1 cellular context compared by ENCODE assay signal in the genomic region with DNA sequence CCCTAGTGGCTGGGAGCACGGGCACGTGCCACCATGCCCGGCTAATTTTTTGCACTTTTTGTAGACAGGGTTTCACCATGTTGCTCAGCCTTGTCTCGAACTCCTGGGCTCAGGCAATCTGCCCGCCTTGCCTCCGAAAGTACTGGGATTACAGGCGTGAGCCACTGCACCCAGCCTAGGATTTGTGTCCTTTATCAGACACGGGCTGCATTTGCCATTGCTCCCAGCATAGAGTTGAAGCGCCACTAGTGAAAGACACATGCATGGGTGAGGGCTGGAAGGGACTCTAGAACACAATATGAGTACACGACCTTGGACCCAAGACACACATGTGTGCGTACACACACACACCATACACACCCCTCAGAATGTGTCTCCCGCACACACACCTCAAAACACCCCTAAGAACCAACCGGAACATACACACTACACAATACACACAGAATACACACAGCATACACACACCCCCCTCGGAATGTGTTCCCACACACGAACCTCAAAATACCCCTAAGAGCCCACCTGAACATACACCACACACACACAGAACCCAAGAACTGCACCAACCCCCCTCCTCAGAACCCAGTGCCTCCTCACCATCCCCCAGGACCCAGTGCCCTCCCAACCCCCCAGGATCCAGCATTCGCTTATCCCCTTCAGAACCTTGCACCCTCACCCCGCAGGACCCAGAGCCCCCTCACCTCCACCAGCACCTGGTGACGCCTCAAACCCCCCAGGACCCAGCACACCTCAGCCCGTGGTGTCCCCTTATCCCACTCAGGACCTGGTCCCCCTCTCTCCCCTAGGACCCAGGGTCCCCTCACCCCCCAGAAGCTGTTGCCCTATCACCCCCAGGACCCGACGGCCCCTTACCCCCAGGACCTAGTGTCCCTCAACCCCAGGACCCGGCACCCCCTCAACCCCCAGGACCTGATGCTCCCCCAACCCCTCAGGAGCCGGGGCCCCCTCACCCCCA.
TF ChIP-seq lines count a peak whose summit lies in the region.

No MANE protein-coding gene starts in this region.

TF ChIP-seq in HepG2, 621 proteins besides CTCF, POLR2A, EP300 and RAD21 (continues in another document):
- TF ChIP-seq, protein P1, sequence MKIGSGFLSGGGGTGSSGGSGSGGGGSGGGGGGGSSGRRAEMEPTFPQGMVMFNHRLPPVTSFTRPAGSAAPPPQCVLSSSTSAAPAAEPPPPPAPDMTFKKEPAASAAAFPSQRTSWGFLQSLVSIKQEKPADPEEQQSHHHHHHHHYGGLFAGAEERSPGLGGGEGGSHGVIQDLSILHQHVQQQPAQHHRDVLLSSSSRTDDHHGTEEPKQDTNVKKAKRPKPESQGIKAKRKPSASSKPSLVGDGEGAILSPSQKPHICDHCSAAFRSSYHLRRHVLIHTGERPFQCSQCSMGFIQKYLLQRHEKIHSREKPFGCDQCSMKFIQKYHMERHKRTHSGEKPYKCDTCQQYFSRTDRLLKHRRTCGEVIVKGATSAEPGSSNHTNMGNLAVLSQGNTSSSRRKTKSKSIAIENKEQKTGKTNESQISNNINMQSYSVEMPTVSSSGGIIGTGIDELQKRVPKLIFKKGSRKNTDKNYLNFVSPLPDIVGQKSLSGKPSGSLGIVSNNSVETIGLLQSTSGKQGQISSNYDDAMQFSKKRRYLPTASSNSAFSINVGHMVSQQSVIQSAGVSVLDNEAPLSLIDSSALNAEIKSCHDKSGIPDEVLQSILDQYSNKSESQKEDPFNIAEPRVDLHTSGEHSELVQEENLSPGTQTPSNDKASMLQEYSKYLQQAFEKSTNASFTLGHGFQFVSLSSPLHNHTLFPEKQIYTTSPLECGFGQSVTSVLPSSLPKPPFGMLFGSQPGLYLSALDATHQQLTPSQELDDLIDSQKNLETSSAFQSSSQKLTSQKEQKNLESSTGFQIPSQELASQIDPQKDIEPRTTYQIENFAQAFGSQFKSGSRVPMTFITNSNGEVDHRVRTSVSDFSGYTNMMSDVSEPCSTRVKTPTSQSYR (CRISPR knock-in tag; IDR thresholded peaks at IDR 0.05; ENCODE audit: borderline replicate concordance), result 0 out of 2 replicates have a peak, but pooled peaks have one; percentile 6
- TF ChIP-seq SALL1 (CRISPR knock-in tag; IDR thresholded peaks at IDR 0.05) (peak; percentile 21; the same call in 1 of the 2 replicates), ZNF263 (CRISPR knock-in tag; IDR thresholded peaks at IDR 0.05) (0 out of 2 replicates have a peak, but pooled peaks have one; percentile 3), TGIF2 (CRISPR knock-in tag; IDR thresholded peaks at IDR 0.05) (0 out of 2 replicates have a peak, but pooled peaks have one; percentile 30), ZNF343 (CRISPR knock-in tag; IDR thresholded peaks at IDR 0.05) (0 out of 2 replicates have a peak, but pooled peaks have one; percentile 15), SRY (CRISPR knock-in tag; IDR thresholded peaks at IDR 0.05) (0 out of 2 replicates have a peak, but pooled peaks have one; percentile 11), TEAD3 (CRISPR knock-in tag; optimal IDR thresholded peaks at IDR 0.05; ENCODE audit: borderline replicate concordance) (peak; percentile 23), SRF (IDR thresholded peaks at IDR 0.05; ENCODE audit: low read depth, low read length) (no peak), GATAD2A (CRISPR knock-in tag; IDR thresholded peaks at IDR 0.05) (0 out of 2 replicates have a peak, but pooled peaks have one; percentile 8), ZNF7 (CRISPR knock-in tag; IDR thresholded peaks at IDR 0.05) (peak; percentile 36; the same call in 1 of the 2 replicates), MTA1 (CRISPR knock-in tag; IDR thresholded peaks at IDR 0.05; ENCODE audit: borderline replicate concordance) (no peak), HNF4A (CRISPR knock-in tag; IDR thresholded peaks at IDR 0.05) (peak; percentile 53), SAP130 (CRISPR knock-in tag; IDR thresholded peaks at IDR 0.05; ENCODE audit: low read depth) (peak; percentile 31; the same call in 1 of the 2 replicates), HDAC1 (CRISPR knock-in tag; IDR thresholded peaks at IDR 0.05) (peak; percentile 4; the same call in 1 of the 2 replicates), ZNF17 (CRISPR knock-in tag; IDR thresholded peaks at IDR 0.05) (0 out of 2 replicates have a peak, but pooled peaks have one; percentile 23), SKI (IDR thresholded peaks at IDR 0.05; ENCODE audit: partially characterized antibody) (no peak), ZBTB38 (CRISPR knock-in tag; IDR thresholded peaks at IDR 0.05) (peak; percentile 21; the same call in 1 of the 2 replicates)
- TF ChIP-seq, protein P2, sequence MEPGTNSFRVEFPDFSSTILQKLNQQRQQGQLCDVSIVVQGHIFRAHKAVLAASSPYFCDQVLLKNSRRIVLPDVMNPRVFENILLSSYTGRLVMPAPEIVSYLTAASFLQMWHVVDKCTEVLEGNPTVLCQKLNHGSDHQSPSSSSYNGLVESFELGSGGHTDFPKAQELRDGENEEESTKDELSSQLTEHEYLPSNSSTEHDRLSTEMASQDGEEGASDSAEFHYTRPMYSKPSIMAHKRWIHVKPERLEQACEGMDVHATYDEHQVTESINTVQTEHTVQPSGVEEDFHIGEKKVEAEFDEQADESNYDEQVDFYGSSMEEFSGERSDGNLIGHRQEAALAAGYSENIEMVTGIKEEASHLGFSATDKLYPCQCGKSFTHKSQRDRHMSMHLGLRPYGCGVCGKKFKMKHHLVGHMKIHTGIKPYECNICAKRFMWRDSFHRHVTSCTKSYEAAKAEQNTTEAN (CRISPR knock-in tag; conservative IDR thresholded peaks at IDR 0.05), result 0 out of 2 replicates have a peak, but pooled peaks have one; percentile 52
- TF ChIP-seq, protein P3, sequence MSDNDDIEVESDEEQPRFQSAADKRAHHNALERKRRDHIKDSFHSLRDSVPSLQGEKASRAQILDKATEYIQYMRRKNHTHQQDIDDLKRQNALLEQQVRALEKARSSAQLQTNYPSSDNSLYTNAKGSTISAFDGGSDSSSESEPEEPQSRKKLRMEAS (IDR thresholded peaks at IDR 0.05), result peak; percentile 12; the same call in 1 of the 2 replicates
- TF ChIP-seq, protein P4, sequence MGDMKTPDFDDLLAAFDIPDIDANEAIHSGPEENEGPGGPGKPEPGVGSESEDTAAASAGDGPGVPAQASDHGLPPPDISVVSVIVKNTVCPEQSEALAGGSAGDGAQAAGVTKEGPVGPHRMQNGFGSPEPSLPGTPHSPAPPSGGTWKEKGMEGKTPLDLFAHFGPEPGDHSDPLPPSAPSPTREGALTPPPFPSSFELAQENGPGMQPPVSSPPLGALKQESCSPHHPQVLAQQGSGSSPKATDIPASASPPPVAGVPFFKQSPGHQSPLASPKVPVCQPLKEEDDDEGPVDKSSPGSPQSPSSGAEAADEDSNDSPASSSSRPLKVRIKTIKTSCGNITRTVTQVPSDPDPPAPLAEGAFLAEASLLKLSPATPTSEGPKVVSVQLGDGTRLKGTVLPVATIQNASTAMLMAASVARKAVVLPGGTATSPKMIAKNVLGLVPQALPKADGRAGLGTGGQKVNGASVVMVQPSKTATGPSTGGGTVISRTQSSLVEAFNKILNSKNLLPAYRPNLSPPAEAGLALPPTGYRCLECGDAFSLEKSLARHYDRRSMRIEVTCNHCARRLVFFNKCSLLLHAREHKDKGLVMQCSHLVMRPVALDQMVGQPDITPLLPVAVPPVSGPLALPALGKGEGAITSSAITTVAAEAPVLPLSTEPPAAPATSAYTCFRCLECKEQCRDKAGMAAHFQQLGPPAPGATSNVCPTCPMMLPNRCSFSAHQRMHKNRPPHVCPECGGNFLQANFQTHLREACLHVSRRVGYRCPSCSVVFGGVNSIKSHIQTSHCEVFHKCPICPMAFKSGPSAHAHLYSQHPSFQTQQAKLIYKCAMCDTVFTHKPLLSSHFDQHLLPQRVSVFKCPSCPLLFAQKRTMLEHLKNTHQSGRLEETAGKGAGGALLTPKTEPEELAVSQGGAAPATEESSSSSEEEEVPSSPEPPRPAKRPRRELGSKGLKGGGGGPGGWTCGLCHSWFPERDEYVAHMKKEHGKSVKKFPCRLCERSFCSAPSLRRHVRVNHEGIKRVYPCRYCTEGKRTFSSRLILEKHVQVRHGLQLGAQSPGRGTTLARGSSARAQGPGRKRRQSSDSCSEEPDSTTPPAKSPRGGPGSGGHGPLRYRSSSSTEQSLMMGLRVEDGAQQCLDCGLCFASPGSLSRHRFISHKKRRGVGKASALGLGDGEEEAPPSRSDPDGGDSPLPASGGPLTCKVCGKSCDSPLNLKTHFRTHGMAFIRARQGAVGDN (CRISPR knock-in tag; IDR thresholded peaks at IDR 0.05), result peak; percentile 37
- TF ChIP-seq, protein P5, sequence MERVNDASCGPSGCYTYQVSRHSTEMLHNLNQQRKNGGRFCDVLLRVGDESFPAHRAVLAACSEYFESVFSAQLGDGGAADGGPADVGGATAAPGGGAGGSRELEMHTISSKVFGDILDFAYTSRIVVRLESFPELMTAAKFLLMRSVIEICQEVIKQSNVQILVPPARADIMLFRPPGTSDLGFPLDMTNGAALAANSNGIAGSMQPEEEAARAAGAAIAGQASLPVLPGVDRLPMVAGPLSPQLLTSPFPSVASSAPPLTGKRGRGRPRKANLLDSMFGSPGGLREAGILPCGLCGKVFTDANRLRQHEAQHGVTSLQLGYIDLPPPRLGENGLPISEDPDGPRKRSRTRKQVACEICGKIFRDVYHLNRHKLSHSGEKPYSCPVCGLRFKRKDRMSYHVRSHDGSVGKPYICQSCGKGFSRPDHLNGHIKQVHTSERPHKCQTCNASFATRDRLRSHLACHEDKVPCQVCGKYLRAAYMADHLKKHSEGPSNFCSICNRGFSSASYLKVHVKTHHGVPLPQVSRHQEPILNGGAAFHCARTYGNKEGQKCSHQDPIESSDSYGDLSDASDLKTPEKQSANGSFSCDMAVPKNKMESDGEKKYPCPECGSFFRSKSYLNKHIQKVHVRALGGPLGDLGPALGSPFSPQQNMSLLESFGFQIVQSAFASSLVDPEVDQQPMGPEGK (CRISPR knock-in tag; IDR thresholded peaks at IDR 0.05), result peak; percentile 25; the same call in 1 of the 2 replicates
- TF ChIP-seq, protein P6, sequence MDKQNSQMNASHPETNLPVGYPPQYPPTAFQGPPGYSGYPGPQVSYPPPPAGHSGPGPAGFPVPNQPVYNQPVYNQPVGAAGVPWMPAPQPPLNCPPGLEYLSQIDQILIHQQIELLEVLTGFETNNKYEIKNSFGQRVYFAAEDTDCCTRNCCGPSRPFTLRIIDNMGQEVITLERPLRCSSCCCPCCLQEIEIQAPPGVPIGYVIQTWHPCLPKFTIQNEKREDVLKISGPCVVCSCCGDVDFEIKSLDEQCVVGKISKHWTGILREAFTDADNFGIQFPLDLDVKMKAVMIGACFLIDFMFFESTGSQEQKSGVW (CRISPR knock-in tag; IDR thresholded peaks at IDR 0.05; ENCODE audit: borderline replicate concordance), result no peak
- TF ChIP-seq, protein P7, sequence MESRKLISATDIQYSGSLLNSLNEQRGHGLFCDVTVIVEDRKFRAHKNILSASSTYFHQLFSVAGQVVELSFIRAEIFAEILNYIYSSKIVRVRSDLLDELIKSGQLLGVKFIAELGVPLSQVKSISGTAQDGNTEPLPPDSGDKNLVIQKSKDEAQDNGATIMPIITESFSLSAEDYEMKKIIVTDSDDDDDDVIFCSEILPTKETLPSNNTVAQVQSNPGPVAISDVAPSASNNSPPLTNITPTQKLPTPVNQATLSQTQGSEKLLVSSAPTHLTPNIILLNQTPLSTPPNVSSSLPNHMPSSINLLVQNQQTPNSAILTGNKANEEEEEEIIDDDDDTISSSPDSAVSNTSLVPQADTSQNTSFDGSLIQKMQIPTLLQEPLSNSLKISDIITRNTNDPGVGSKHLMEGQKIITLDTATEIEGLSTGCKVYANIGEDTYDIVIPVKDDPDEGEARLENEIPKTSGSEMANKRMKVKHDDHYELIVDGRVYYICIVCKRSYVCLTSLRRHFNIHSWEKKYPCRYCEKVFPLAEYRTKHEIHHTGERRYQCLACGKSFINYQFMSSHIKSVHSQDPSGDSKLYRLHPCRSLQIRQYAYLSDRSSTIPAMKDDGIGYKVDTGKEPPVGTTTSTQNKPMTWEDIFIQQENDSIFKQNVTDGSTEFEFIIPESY (CRISPR knock-in tag; IDR thresholded peaks at IDR 0.05), result peak; percentile 60; the same call in 1 of the 2 replicates
- TF ChIP-seq, protein P8, sequence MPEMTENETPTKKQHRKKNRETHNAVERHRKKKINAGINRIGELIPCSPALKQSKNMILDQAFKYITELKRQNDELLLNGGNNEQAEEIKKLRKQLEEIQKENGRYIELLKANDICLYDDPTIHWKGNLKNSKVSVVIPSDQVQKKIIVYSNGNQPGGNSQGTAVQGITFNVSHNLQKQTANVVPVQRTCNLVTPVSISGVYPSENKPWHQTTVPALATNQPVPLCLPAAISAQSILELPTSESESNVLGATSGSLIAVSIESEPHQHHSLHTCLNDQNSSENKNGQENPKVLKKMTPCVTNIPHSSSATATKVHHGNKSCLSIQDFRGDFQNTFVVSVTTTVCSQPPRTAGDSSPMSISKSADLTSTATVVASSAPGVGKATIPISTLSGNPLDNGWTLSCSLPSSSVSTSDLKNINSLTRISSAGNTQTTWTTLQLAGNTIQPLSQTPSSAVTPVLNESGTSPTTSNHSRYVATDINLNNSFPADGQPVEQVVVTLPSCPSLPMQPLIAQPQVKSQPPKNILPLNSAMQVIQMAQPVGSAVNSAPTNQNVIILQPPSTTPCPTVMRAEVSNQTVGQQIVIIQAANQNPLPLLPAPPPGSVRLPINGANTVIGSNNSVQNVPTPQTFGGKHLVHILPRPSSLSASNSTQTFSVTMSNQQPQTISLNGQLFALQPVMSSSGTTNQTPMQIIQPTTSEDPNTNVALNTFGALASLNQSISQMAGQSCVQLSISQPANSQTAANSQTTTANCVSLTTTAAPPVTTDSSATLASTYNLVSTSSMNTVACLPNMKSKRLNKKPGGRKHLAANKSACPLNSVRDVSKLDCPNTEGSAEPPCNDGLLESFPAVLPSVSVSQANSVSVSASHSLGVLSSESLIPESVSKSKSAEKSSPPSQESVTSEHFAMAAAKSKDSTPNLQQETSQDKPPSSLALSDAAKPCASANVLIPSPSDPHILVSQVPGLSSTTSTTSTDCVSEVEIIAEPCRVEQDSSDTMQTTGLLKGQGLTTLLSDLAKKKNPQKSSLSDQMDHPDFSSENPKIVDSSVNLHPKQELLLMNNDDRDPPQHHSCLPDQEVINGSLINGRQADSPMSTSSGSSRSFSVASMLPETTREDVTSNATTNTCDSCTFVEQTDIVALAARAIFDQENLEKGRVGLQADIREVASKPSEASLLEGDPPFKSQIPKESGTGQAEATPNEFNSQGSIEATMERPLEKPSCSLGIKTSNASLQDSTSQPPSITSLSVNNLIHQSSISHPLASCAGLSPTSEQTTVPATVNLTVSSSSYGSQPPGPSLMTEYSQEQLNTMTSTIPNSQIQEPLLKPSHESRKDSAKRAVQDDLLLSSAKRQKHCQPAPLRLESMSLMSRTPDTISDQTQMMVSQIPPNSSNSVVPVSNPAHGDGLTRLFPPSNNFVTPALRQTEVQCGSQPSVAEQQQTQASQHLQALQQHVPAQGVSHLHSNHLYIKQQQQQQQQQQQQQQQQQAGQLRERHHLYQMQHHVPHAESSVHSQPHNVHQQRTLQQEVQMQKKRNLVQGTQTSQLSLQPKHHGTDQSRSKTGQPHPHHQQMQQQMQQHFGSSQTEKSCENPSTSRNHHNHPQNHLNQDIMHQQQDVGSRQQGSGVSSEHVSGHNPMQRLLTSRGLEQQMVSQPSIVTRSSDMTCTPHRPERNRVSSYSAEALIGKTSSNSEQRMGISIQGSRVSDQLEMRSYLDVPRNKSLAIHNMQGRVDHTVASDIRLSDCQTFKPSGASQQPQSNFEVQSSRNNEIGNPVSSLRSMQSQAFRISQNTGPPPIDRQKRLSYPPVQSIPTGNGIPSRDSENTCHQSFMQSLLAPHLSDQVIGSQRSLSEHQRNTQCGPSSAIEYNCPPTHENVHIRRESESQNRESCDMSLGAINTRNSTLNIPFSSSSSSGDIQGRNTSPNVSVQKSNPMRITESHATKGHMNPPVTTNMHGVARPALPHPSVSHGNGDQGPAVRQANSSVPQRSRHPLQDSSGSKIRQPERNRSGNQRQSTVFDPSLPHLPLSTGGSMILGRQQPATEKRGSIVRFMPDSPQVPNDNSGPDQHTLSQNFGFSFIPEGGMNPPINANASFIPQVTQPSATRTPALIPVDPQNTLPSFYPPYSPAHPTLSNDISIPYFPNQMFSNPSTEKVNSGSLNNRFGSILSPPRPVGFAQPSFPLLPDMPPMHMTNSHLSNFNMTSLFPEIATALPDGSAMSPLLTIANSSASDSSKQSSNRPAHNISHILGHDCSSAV (CRISPR knock-in tag; IDR thresholded peaks at IDR 0.05; ENCODE audit: borderline replicate concordance), result no peak
